Comparison of ENCODE assay signal across 8 cellular contexts in genomic region chr4:145909331-145909730, GRCh38. TPM values are rescaled to one million over a fixed set of nuclear protein-coding genes. Genes with fewer than 3 reads are reported as not detected.
DNase-seq lines count a peak whose midpoint lies in the region; ATAC-seq lines count a peak whose summit lies in the region.

No MANE protein-coding gene starts in this region.

- CTCF ChIA-PET in activated CD8-positive, alpha-beta memory T cell treated with anti-CD3 and anti-CD28 coated beads, Interleukin-2, amount 10 ng/mL, durations not matched to agents 7 days and 5 days (lab: Charles Lee) = no interaction called here

- ATAC-seq in GM18870 (IDR thresholded peaks at IDR 0.05; ENCODE audit: unreplicated experiment) = no peak
- no peak for ATAC-seq in activated CD8-positive, alpha-beta memory T cell treated with anti-CD3 and anti-CD28 coated beads, Interleukin-2, amount 10 ng/mL, durations not matched to agents 7 days and 5 days
- no peak for ATAC-seq in HG03108 (IDR thresholded peaks at IDR 0.05; ENCODE audit: unreplicated experiment)

- H3K4me3 Mint-ChIP-seq in activated CD8-positive, alpha-beta memory T cell treated with anti-CD3 and anti-CD28 coated beads, Interleukin-2, amount 10 ng/mL, durations not matched to agents 7 days and 5 days = no peak overlapping the region

- DNase-seq in GM19238 (ENCODE audit: insufficient read length, low spot score) = peak; percentile 17
- peak; percentile 7 for DNase-seq in NCI-H460 (ENCODE audit: extremely low read depth, low read depth)
- peak in 30 of 42 donors; percentile 11 to 72 (median 44) for DNase-seq in head of caudate nucleus
- peak; percentile 89 for DNase-seq in renal cortical epithelial cell (ENCODE audit: low read depth)
- DNase-seq in activated CD8-positive, alpha-beta memory T cell treated with anti-CD3 and anti-CD28 coated beads, Interleukin-2, amount 10 ng/mL, durations not matched to agents 7 days and 5 days = no peak
- no peak for DNase-seq in NCI-H748 treated with DMSO at 0.1 percent for 48 hours (lab: John Stamatoyannopoulos, UW)

- H3K27ac Mint-ChIP-seq in activated CD8-positive, alpha-beta memory T cell treated with anti-CD3 and anti-CD28 coated beads, Interleukin-2, amount 10 ng/mL, durations not matched to agents 7 days and 5 days = no peak overlapping the region

- H3K4me1 Mint-ChIP-seq in activated CD8-positive, alpha-beta memory T cell treated with anti-CD3 and anti-CD28 coated beads, Interleukin-2, amount 10 ng/mL, durations not matched to agents 7 days and 5 days = peaks cover 5% of the 10 kb centered on the region

- H3K9me3 Mint-ChIP-seq in activated CD8-positive, alpha-beta memory T cell treated with anti-CD3 and anti-CD28 coated beads, Interleukin-2, amount 10 ng/mL, durations not matched to agents 7 days and 5 days (ENCODE audit: low read depth) = no peaks in the 10 kb centered on the region

- H3K36me3 Mint-ChIP-seq in activated CD8-positive, alpha-beta memory T cell treated with anti-CD3 and anti-CD28 coated beads, Interleukin-2, amount 10 ng/mL, durations not matched to agents 7 days and 5 days = peaks cover 11% of the 10 kb centered on the region

- no peaks in the 10 kb centered on the region for H3K27me3 Mint-ChIP-seq in activated CD8-positive, alpha-beta memory T cell treated with anti-CD3 and anti-CD28 coated beads, Interleukin-2, amount 10 ng/mL, durations not matched to agents 7 days and 5 days

- intact Hi-C loops in head of caudate nucleus (cut with DNase I) = no loop called here

RNA-seq across cellular contexts. Expression of gene ZNF827, which starts 29.3 kb away (rescaled TPM):
- 4.1 and 5.5 TPM in 2 replicates for total RNA-seq in NCI-H460 (2014; rRNA removed; shearing (Covaris generic))
- 9.1 and 24.4 TPM in 2 replicates for polyA plus RNA-seq in NCI-H460 (2014; cell fraction: nucleus; rRNA removed)
- 4.7 and 24.5 TPM in 2 replicates for total RNA-seq in renal cortical epithelial cell
- 10 to 100 TPM; 20.1 to 24.7 TPM for total RNA-seq in activated CD8-positive, alpha-beta memory T cell treated with anti-CD3 and anti-CD28 coated beads, Interleukin-2, amount 10 ng/mL, durations not matched to agents 7 days and 5 days

Comparison
In these comparisons a context has a peak if more than half of its experiments do, and no peak if none do; other contexts are left out.
1. DNase-seq: peak in GM19238 (single experiment), NCI-H460 (single experiment), head of caudate nucleus (30 of 42) and renal cortical epithelial cell (single experiment); none in activated CD8-positive, alpha-beta memory T cell treated with anti-CD3 and anti-CD28 coated beads, Interleukin-2, amount 10 ng/mL, durations not matched to agents 7 days and 5 days (single experiment) and NCI-H748 treated with DMSO at 0.1 percent for 48 hours (single experiment).